ENCODE assay signal across 8 cellular contexts in the genomic region with DNA sequence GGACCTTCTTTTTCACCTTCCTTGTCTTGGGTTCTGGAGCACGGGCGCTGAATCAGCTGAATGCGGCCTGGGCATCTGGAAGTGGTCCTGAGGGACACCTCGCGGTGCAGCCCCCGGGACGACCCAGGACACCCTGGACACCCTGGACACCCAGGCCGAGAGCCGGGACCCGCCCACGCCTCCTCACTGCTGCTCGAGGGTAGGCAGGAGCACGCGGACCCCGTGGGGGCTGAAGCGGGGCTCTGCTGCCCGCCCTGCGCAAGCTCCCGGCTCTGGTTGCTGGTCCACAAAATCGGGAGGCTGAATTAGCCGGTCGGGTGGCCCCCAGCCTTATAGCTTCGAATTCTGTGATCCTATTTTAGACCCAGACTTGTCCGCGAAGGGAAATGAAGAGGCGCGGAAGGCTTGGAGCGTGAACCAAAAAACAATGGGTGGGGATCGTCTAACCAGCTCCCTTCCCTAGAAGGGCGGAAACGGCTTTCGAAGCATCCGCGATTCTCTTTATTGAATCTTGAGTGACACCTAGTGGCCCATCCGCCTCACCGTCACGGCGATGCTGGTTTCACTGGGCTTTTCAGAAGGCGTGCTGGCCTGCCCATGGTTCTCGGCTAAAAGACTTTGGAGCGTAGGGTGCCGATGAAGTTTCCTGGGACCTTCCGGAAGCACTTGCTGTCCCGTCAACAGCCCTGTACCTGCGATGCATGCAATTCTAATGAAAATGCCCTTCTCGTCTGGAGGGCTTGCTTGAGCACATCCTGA. TPM values are rescaled to one million over a fixed set of nuclear protein-coding genes. Genes with fewer than 3 reads are reported as not detected.
DNase-seq lines count a peak whose midpoint lies in the region; ATAC-seq and TF ChIP-seq lines count a peak whose summit lies in the region.

No MANE protein-coding gene starts in this region.

- H3K27ac Mint-ChIP-seq in activated T-helper 17 cell treated with anti-CD3 and anti-CD28 coated beads, Interleukin-2, amount 50 U/mL, for 72 hours, result peak overlapping the region; percentile 42
- peak overlapping the region in 1 of 2 donors; percentile 70 for H3K27ac Mint-ChIP-seq in natural killer cell treated with Interleukin-12 subunit alpha and Interleukin-12 subunit beta and Interleukin-15 and Interleukin-18, amount 100 ng/mL, for 72 hours

- H3K4me1 Mint-ChIP-seq in activated T-helper 17 cell treated with anti-CD3 and anti-CD28 coated beads, Interleukin-2, amount 50 U/mL, for 72 hours, result peaks cover 4% of the 10 kb centered on the region
- peaks cover 17 to 18% of the 10 kb centered on the region in 2 donors for H3K4me1 Mint-ChIP-seq in natural killer cell treated with Interleukin-12 subunit alpha and Interleukin-12 subunit beta and Interleukin-15 and Interleukin-18, amount 100 ng/mL, for 72 hours (ENCODE audit: low read depth in 2 of 2)

- H3K4me1 ChIP-seq in DOHH2 (ENCODE audit: control insufficient read depth, low read length), result peaks cover 10% of the 10 kb centered on the region

- peaks cover 69% of the 10 kb centered on the region for H3K27me3 ChIP-seq in DOHH2 (ENCODE audit: control insufficient read depth, low read length)

- H3K4me2 ChIP-seq in DOHH2 (ENCODE audit: low read length), result peak overlapping the region; percentile 53

- H3F3A ChIP-seq in DOHH2 (ENCODE audit: control insufficient read depth, insufficient read depth), result no peaks in the 10 kb centered on the region

- H3K9me3 Mint-ChIP-seq in activated T-helper 17 cell treated with anti-CD3 and anti-CD28 coated beads, Interleukin-2, amount 50 U/mL, for 72 hours, result no peaks in the 10 kb centered on the region
- no peaks in the 10 kb centered on the region for H3K9me3 Mint-ChIP-seq in natural killer cell treated with Interleukin-12 subunit alpha and Interleukin-12 subunit beta and Interleukin-15 and Interleukin-18, amount 100 ng/mL, for 72 hours

- TF ChIP-seq CTCF in DOHH2 (IDR thresholded peaks at IDR 0.05; ENCODE audit: low read depth, low read length, poor library complexity, severe bottlenecking), result peak; percentile 82
- peak; percentile 80 for TF ChIP-seq CTCF in LNCAP (IDR thresholded peaks at IDR 0.05)
- TF ChIP-seq CTCF in fibroblast of the aortic adventitia (IDR thresholded peaks at IDR 0.05; ENCODE audit: insufficient read depth, low read length), result peak; percentile 78

- no peak overlapping the region for H3K27ac ChIP-seq in DOHH2 (ENCODE audit: low read depth, low read length)

- DNase-seq in H4 (ENCODE audit: low spot score) (peak; percentile 76), RKO (ENCODE audit: low spot score) (peak; percentile 90), fibroblast of the aortic adventitia (ENCODE audit: low read depth) (peak; percentile 90)
- peak; percentile 88 for DNase-seq in natural killer cell treated with Interleukin-12 subunit alpha and Interleukin-12 subunit beta and Interleukin-15 and Interleukin-18, amount 100 ng/mL, for 72 hours (ENCODE audit: low spot score)
- DNase-seq in stimulated activated naive CD4-positive, alpha-beta T cell (lab: John Stamatoyannopoulos, UW), result peak; percentile 72 to 88 (median 75)

- no peaks in the 10 kb centered on the region for H3K36me3 ChIP-seq in DOHH2 (ENCODE audit: control insufficient read depth, low read length)

- H4K20me1 ChIP-seq in DOHH2 (ENCODE audit: control insufficient read depth, insufficient read depth, low read depth, low read length), result peaks cover 3% of the 10 kb centered on the region

- H3K36me3 Mint-ChIP-seq in activated T-helper 17 cell treated with anti-CD3 and anti-CD28 coated beads, Interleukin-2, amount 50 U/mL, for 72 hours (ENCODE audit: low read depth), result no peaks in the 10 kb centered on the region
- no peaks in the 10 kb centered on the region for H3K36me3 Mint-ChIP-seq in natural killer cell treated with Interleukin-12 subunit alpha and Interleukin-12 subunit beta and Interleukin-15 and Interleukin-18, amount 100 ng/mL, for 72 hours

- ATAC-seq in activated T-helper 17 cell treated with anti-CD3 and anti-CD28 coated beads, Interleukin-2, amount 50 U/mL, for 72 hours (replicated peaks), result peak; percentile 86
- ATAC-seq in natural killer cell treated with Interleukin-12 subunit alpha and Interleukin-12 subunit beta and Interleukin-15 and Interleukin-18, amount 100 ng/mL, for 72 hours, result peak; percentile 87 to 89

- H3K27me3 Mint-ChIP-seq in activated T-helper 17 cell treated with anti-CD3 and anti-CD28 coated beads, Interleukin-2, amount 50 U/mL, for 72 hours, result peaks cover 6% of the 10 kb centered on the region
- H3K27me3 Mint-ChIP-seq in natural killer cell treated with Interleukin-12 subunit alpha and Interleukin-12 subunit beta and Interleukin-15 and Interleukin-18, amount 100 ng/mL, for 72 hours, result peaks cover 28 to 43% of the 10 kb centered on the region in 2 donors

- peak overlapping the region; percentile 79 for H3K4me3 Mint-ChIP-seq in activated T-helper 17 cell treated with anti-CD3 and anti-CD28 coated beads, Interleukin-2, amount 50 U/mL, for 72 hours
- H3K4me3 Mint-ChIP-seq in natural killer cell treated with Interleukin-12 subunit alpha and Interleukin-12 subunit beta and Interleukin-15 and Interleukin-18, amount 100 ng/mL, for 72 hours, result peak overlapping the region; percentile 88

- no peaks in the 10 kb centered on the region for H3K9me3 ChIP-seq in DOHH2 (ENCODE audit: control insufficient read depth, insufficient read depth, low read length)

- H3K79me2 ChIP-seq in DOHH2 (ENCODE audit: control insufficient read depth, low read length), result no peaks in the 10 kb centered on the region

- no peaks in the 10 kb centered on the region for H3K9me2 ChIP-seq in DOHH2 (replicated peaks; ENCODE audit: control insufficient read depth, low read length)

- H3K4me3 ChIP-seq in DOHH2 (ENCODE audit: low read length), result peak overlapping the region; percentile 15; the same call in 1 of the 2 replicates
- H3K4me3 ChIP-seq in fibroblast of the aortic adventitia (ENCODE audit: low read depth, low read length), result peak overlapping the region; percentile 65

RNA-seq across cellular contexts. Expression of a gene that starts 46.3 kb away (rescaled TPM):
- total RNA-seq in H4 (2014; rRNA removed; shearing (Covaris generic)), result 1.6 and 1.9 TPM in 2 replicates
- 1 to 10 TPM; 4.9 to 7.5 TPM for total RNA-seq in activated T-helper 17 cell treated with anti-CD3 and anti-CD28 coated beads, Interleukin-2, amount 50 U/mL, for 72 hours
- 4.3 and 6.1 TPM in 2 replicates for total RNA-seq in fibroblast of the aortic adventitia (ENCODE audit: low replicate concordance)
- total RNA-seq in natural killer cell treated with Interleukin-12 subunit alpha and Interleukin-12 subunit beta and Interleukin-15 and Interleukin-18, amount 100 ng/mL, for 72 hours, result 10 to 100 TPM; 14.7 to 20.6 TPM
